ENCODE assay signal across 32 cellular contexts in the genomic region with DNA sequence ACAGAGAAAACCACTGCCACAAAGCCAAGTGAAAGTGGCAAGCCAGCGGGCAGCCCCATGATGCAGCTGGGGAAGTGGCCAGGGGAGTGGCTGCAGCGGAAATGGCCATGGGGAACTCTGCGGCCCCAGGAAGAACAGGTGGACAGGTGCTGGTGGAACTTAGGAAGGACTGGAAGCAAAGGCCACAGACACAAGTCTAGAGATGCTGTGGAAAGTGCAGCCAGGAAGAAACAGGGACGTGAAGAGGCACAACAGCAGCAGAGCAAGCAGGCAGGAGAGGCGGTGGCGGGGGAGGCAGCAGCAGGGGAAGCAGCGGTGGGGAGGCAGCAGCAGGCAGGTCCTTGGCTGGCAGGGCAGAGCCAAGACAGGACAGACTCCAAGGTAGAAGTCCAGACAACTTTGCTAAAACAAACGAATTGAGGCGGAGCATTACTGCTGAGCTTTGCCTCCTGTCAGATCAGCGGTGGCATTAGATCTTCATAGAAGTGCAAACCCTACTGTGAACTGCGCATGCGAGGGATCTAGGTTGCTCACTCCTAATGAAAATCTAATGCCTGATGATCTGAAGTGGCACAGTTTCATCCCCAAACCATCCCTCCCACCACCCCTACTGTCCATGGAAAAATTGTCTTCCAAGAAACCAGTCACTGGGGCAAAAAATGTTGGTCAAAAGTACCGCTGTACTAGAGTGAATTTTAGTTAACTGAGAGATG.
"Had no signal": no experiment of that assay in that cellular context is flagged by ENCODE, and none has a peak within 500 bp of the region (broad histone marks: within the 10 kb centered on the region; RNA-seq: fewer than 3 reads in every experiment).

No MANE protein-coding gene starts in this region.

- H3K27ac ChIP-seq: colonic mucosa, dorsolateral prefrontal cortex, heart left ventricle, left ventricle myocardium inferior, pancreas, prostate gland, VCaP had no signal

- H3K36me3 ChIP-seq: colonic mucosa, heart left ventricle, left ventricle myocardium inferior, pancreas, prostate gland had no signal

- H3K36me3 Mint-ChIP-seq: activated naive CD8-positive, alpha-beta T cell had no signal

- H3K9me3 Mint-ChIP-seq: activated CD4-positive, alpha-beta memory T cell treated with anti-CD3 and anti-CD28 coated beads for 36 hours; activated T-helper 1 cell treated with anti-CD3 and anti-CD28 coated beads, Interleukin-12 subunit alpha, Interleukin-12 subunit beta, Interleukin-2, Interleukin-4 antibody, amounts not matched to agents 30 ng/mL and 10 ng/mL and 1 ng/mL, durations not matched to agents 14 hours and 24 hours and 36 hours had no signal

- H3K27me3 Mint-ChIP-seq: activated naive CD8-positive, alpha-beta T cell; stimulated activated naive CD8-positive, alpha-beta T cell treated with anti-CD3 and anti-CD28 coated beads, Interleukin-15, amount 100 ng/mL, for 72 hours; type B pancreatic cell had no signal

- H3K27me3 ChIP-seq: colonic mucosa, dorsolateral prefrontal cortex, heart left ventricle, pancreas had no signal

- H3K4me1 Mint-ChIP-seq: nephron had no signal

- H3K4me3 Mint-ChIP-seq: activated CD4-positive, alpha-beta memory T cell treated with anti-CD3 and anti-CD28 coated beads for 36 hours; activated naive CD8-positive, alpha-beta T cell; activated T-helper 1 cell treated with anti-CD3 and anti-CD28 coated beads, Interleukin-12 subunit alpha, Interleukin-12 subunit beta, Interleukin-2, Interleukin-4 antibody, amounts not matched to agents 30 ng/mL and 10 ng/mL and 1 ng/mL, durations not matched to agents 14 hours and 24 hours and 36 hours; nephron; stimulated activated memory B cell treated with anti-CD40 and anti-IgM and Interleukin-4, amounts not matched to agents 10 μg/mL and 1 μg/mL and 100 μg/mL, for 72 hours; stimulated activated naive CD8-positive, alpha-beta T cell treated with anti-CD3 and anti-CD28 coated beads, Interleukin-15, amount 100 ng/mL, for 72 hours; type B pancreatic cell had no signal

- H3K4me1 ChIP-seq: colonic mucosa, heart left ventricle, pancreas, prostate gland had no signal

- DNase-seq: activated CD4-positive, alpha-beta memory T cell treated with anti-CD3 and anti-CD28 coated beads for 36 hours; activated CD4-positive, alpha-beta T cell treated with anti-CD3 and anti-CD28 coated beads for 48 hours; activated CD8-positive, alpha-beta memory T cell treated with anti-CD3 and anti-CD28 coated beads, Interleukin-2, amount 50 U/mL, for 4 hours; activated T-cell treated with anti-CD3 and anti-CD28 coated beads, Interleukin-2, amount 50 U/mL, for 1 hour; anterior cingulate cortex; cerebellar nuclear complex; colonic mucosa; effector memory CD4-positive, alpha-beta T cell; foreskin fibroblast; hypothalamus; kidney glomerular epithelial cell; left ventricle myocardium inferior; nucleus accumbens; retina; small intestine; stimulated activated CD4-positive, alpha-beta T cell treated with anti-CD3 and anti-CD28 coated beads, Interleukin-1b, Interleukin-23, amount 100 ng/mL, for 48 hours; stimulated activated CD4-positive, alpha-beta T cell treated with anti-CD3 and anti-CD28 coated beads, Interleukin-4, amount 100 ng/mL, for 4 hours; stimulated activated CD8-positive, alpha-beta memory T cell treated with anti-CD3 and anti-CD28 coated beads, Interleukin-4, amount 100 ng/mL, for 48 hours; substantia nigra; T-helper 9 cell had no signal

- ATAC-seq: heart left ventricle; pancreas; sciatic nerve; stimulated activated memory B cell treated with anti-CD40 and anti-IgM and Interleukin-4, amounts not matched to agents 10 μg/mL and 1 μg/mL and 100 μg/mL, for 72 hours; stimulated activated naive CD8-positive, alpha-beta T cell treated with anti-CD3 and anti-CD28 coated beads, Interleukin-15, amount 100 ng/mL, for 72 hours had no signal

- H3K27ac Mint-ChIP-seq: activated CD4-positive, alpha-beta memory T cell treated with anti-CD3 and anti-CD28 coated beads for 36 hours; activated naive CD8-positive, alpha-beta T cell; activated T-helper 1 cell treated with anti-CD3 and anti-CD28 coated beads, Interleukin-12 subunit alpha, Interleukin-12 subunit beta, Interleukin-2, Interleukin-4 antibody, amounts not matched to agents 30 ng/mL and 10 ng/mL and 1 ng/mL, durations not matched to agents 14 hours and 24 hours and 36 hours; nephron; stimulated activated memory B cell treated with anti-CD40 and anti-IgM and Interleukin-4, amounts not matched to agents 10 μg/mL and 1 μg/mL and 100 μg/mL, for 72 hours; type B pancreatic cell had no signal

- H3K4me3 ChIP-seq: colonic mucosa, dorsolateral prefrontal cortex, heart left ventricle, left ventricle myocardium inferior, pancreas, prostate gland had no signal

- H3K9me3 ChIP-seq: colonic mucosa, heart left ventricle, left ventricle myocardium inferior, pancreas, prostate gland had no signal
